Comparison of ENCODE assay signal across 19 cellular contexts in the genomic region with DNA sequence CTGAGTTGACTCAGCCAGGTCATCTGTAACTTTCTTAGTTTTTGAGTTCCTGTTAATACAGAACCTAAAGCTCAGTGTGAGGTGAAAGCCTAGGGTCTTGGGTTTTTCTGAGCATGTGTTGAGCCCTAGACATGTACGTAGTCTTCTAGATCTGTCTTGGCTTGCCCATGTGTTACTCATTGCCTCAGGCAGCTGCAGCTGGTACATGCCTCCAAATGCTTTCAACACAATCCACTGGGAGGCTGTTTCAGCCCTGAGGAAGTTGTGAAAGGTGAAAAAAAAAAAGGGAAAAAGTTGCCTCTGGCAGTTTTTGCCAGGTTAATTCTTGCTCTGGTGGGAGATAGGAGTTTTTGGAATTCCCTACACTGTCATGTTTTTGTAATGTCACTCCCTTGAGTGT. TPM values are rescaled to one million over a fixed set of nuclear protein-coding genes. Genes with fewer than 3 reads are reported as not detected.
DNase-seq lines count a peak whose midpoint lies in the region; ATAC-seq and TF ChIP-seq lines count a peak whose summit lies in the region.
"Had no signal": no experiment of that assay in that cellular context is flagged by ENCODE, and none has a peak within 500 bp of the region (broad histone marks: within the 10 kb centered on the region; RNA-seq: fewer than 3 reads in every experiment).

No MANE protein-coding gene starts in this region.

- H3K27me3 Mint-ChIP-seq in activated T-cell treated with anti-CD3 and anti-CD28 coated beads, Interleukin-2, amount 50 U/mL, for 72 hours (ENCODE audit: low read depth), result no peaks in the 10 kb centered on the region
- H3K27me3 Mint-ChIP-seq: activated naive CD8-positive, alpha-beta T cell treated with anti-CD3 and anti-CD28 coated beads, Interleukin-2, amount 10 ng/mL, durations not matched to agents 7 days and 5 days; CD4-positive, alpha-beta memory T cell; natural killer cell treated with Interleukin-12 subunit alpha and Interleukin-12 subunit beta and Interleukin-15 and Interleukin-18, amount 100 ng/mL, for 72 hours had no signal

- peaks cover 27% of the 10 kb centered on the region for H3K4me1 Mint-ChIP-seq in activated T-cell treated with anti-CD3 and anti-CD28 coated beads, Interleukin-2, amount 50 U/mL, for 72 hours (ENCODE audit: low read depth)

- H3K27me3 ChIP-seq in GM23248 (replicated peaks; ENCODE audit: insufficient read depth) (no peaks in the 10 kb centered on the region), fibroblast of lung (ENCODE audit: control insufficient read depth, insufficient read depth, low read length) (no peaks in the 10 kb centered on the region), psoas muscle (ENCODE audit: insufficient read depth in 3 of 3, low read length in 2 of 3) (no peaks in the 10 kb centered on the region)
- H3K27me3 ChIP-seq: right lobe of liver had no signal

- H3K4me3 ChIP-seq in GM23248 (no peak overlapping the region), SK-N-MC (no peak overlapping the region), fibroblast of lung (replicated peaks in 1 of 4; ENCODE audit: control extremely low read depth in 1 of 4, insufficient read depth in 1 of 4, low read depth in 3 of 4, low read length in 4 of 4) (no peak overlapping the region), psoas muscle (no peak overlapping the region)
- H3K4me3 ChIP-seq: right lobe of liver had no signal

- H3K4me1 ChIP-seq in GM23248 (ENCODE audit: insufficient read depth), result no peaks in the 10 kb centered on the region
- no peaks in the 10 kb centered on the region for H3K4me1 ChIP-seq in fibroblast of lung (ENCODE audit: control insufficient read depth, extremely low read depth, insufficient read depth, low read length)
- H3K4me1 ChIP-seq in psoas muscle, result no peaks in the 10 kb centered on the region
- H3K4me1 ChIP-seq: right lobe of liver had no signal

- 25 to 38% methylated on average over 1 of the region's 1 CpG for WGBS in GM23248 (ENCODE audit: low coverage in 1 of 2, low lambda C conversion rate in 2 of 2, missing lambda C conversion rate in 2 of 2), 2 experiments
- 72 to 74% (median 74%) methylated on average over 1 of the region's 1 CpG for WGBS in psoas muscle, 3 donors

- intact Hi-C loops in psoas muscle (cut with DNase I), result no loop called here

- no peaks in the 10 kb centered on the region for H3K9me3 ChIP-seq in GM23248 (ENCODE audit: low read depth)
- no peaks in the 10 kb centered on the region for H3K9me3 ChIP-seq in SK-N-MC (ENCODE audit: low read depth, low read length)
- H3K9me3 ChIP-seq in fibroblast of lung (ENCODE audit: control insufficient read depth, insufficient read depth, low read depth, low read length), result no peaks in the 10 kb centered on the region
- no peaks in the 10 kb centered on the region for H3K9me3 ChIP-seq in psoas muscle
- H3K9me3 ChIP-seq: right lobe of liver had no signal

- ATAC-seq in psoas muscle (peak in 3 of 4 donors; percentile 45 to 74 (median 67)), HG03354 (IDR thresholded peaks at IDR 0.05; ENCODE audit: poor library complexity, severe bottlenecking, unreplicated experiment) (no peak)
- no peak for ATAC-seq in activated T-cell treated with anti-CD3 and anti-CD28 coated beads, Interleukin-2, amount 50 U/mL, for 72 hours (replicated peaks in 1 of 2)
- ATAC-seq: left colon; natural killer cell treated with Interleukin-12 subunit alpha and Interleukin-12 subunit beta and Interleukin-15 and Interleukin-18, amount 100 ng/mL, for 72 hours; right lobe of liver had no signal

- peaks cover 5% of the 10 kb centered on the region; the same call in 1 of the 2 replicates for H3F3A ChIP-seq in GM23248 (ENCODE audit: insufficient read depth)

- H2AFZ ChIP-seq in GM23248 (no peak overlapping the region), fibroblast of lung (ENCODE audit: low read length) (no peak overlapping the region)

- no peak overlapping the region for H3K9ac ChIP-seq in GM23248
- H3K9ac ChIP-seq in SK-N-MC (ENCODE audit: insufficient read length), result no peak overlapping the region
- no peak overlapping the region for H3K9ac ChIP-seq in fibroblast of lung (ENCODE audit: insufficient read depth, low read length)

- no peak overlapping the region for H3K27ac Mint-ChIP-seq in activated T-cell treated with anti-CD3 and anti-CD28 coated beads, Interleukin-2, amount 50 U/mL, for 72 hours
- H3K27ac Mint-ChIP-seq: activated naive CD8-positive, alpha-beta T cell treated with anti-CD3 and anti-CD28 coated beads, Interleukin-2, amount 10 ng/mL, durations not matched to agents 7 days and 5 days; natural killer cell treated with Interleukin-12 subunit alpha and Interleukin-12 subunit beta and Interleukin-15 and Interleukin-18, amount 100 ng/mL, for 72 hours had no signal

- DNase-seq in GM23248 (peak; percentile 79), SK-N-MC (ENCODE audit: low read depth, low spot score) (no peak), fibroblast of lung (ENCODE audit: low read depth in 2 of 2) (peak; percentile 71 to 83), psoas muscle (no peak), NOMO-1 (lab: John Stamatoyannopoulos, UW; ENCODE audit: unreplicated experiment in 2 of 2) (no peak)
- DNase-seq in activated T-cell treated with anti-CD3 and anti-CD28 coated beads, Interleukin-2, amount 50 U/mL, for 72 hours, result no peak
- no peak for DNase-seq in activated CD4-positive, alpha-beta T cell treated with anti-CD3 and anti-CD28 coated beads, Interleukin-2, amount 50 U/mL, for 1 hour
- DNase-seq: activated naive CD8-positive, alpha-beta T cell treated with anti-CD3 and anti-CD28 coated beads, Interleukin-2, amount 10 ng/mL, durations not matched to agents 7 days and 5 days; CD4-positive, alpha-beta memory T cell; dermis blood vessel endothelial cell; GF-D8; HCEC 1CT; left colon; NCI-H1105; NCI-H524 treated with DMSO at 0.1 percent for 48 hours; right lobe of liver; RPMI8226 had no signal

- no peak overlapping the region for H3K4me3 Mint-ChIP-seq in activated T-cell treated with anti-CD3 and anti-CD28 coated beads, Interleukin-2, amount 50 U/mL, for 72 hours
- H3K4me3 Mint-ChIP-seq: activated naive CD8-positive, alpha-beta T cell treated with anti-CD3 and anti-CD28 coated beads, Interleukin-2, amount 10 ng/mL, durations not matched to agents 7 days and 5 days; CD4-positive, alpha-beta memory T cell; natural killer cell treated with Interleukin-12 subunit alpha and Interleukin-12 subunit beta and Interleukin-15 and Interleukin-18, amount 100 ng/mL, for 72 hours had no signal

- no peaks in the 10 kb centered on the region for H3K9me3 Mint-ChIP-seq in activated T-cell treated with anti-CD3 and anti-CD28 coated beads, Interleukin-2, amount 50 U/mL, for 72 hours
- H3K9me3 Mint-ChIP-seq: activated naive CD8-positive, alpha-beta T cell treated with anti-CD3 and anti-CD28 coated beads, Interleukin-2, amount 10 ng/mL, durations not matched to agents 7 days and 5 days; CD4-positive, alpha-beta memory T cell; natural killer cell treated with Interleukin-12 subunit alpha and Interleukin-12 subunit beta and Interleukin-15 and Interleukin-18, amount 100 ng/mL, for 72 hours had no signal

- TF ChIP-seq CTCF in fibroblast of lung (conservative IDR thresholded peaks at IDR 0.05 in 1 of 2, IDR thresholded peaks at IDR 0.05 in 1 of 2; ENCODE audit: low read depth in 1 of 2, low read length in 2 of 2), result no peak
- no peak for TF ChIP-seq CTCF in psoas muscle (IDR thresholded peaks at IDR 0.05)

- no peaks in the 10 kb centered on the region for H3K9me2 ChIP-seq in GM23248 (ENCODE audit: insufficient read depth)

- peaks cover 14% of the 10 kb centered on the region for H3K79me2 ChIP-seq in GM23248 (ENCODE audit: insufficient read depth)
- no peaks in the 10 kb centered on the region for H3K79me2 ChIP-seq in fibroblast of lung (ENCODE audit: control insufficient read depth, insufficient read depth, low read length)

- peaks cover 13 to 18% of the 10 kb centered on the region in 2 donors for H3K36me3 Mint-ChIP-seq in activated T-cell treated with anti-CD3 and anti-CD28 coated beads, Interleukin-2, amount 50 U/mL, for 72 hours (ENCODE audit: insufficient read depth in 2 of 2)

- in situ Hi-C loops in GM23248 (cut with MboI), result no loop called here

- peak overlapping the region; percentile 44; the same call in 1 of the 2 replicates for H3K27ac ChIP-seq in GM23248
- H3K27ac ChIP-seq in SK-N-MC, result peak overlapping the region; percentile 42; the same call in 1 of the 2 replicates
- H3K27ac ChIP-seq in fibroblast of lung (ENCODE audit: insufficient read depth, low read length), result no peak overlapping the region
- no peak overlapping the region for H3K27ac ChIP-seq in psoas muscle
- H3K27ac ChIP-seq: right lobe of liver had no signal

- peaks cover 47% of the 10 kb centered on the region for H3K36me3 ChIP-seq in GM23248 (ENCODE audit: low read depth)
- H3K36me3 ChIP-seq in SK-N-MC (ENCODE audit: insufficient read depth, low read length), result peaks cover 58% of the 10 kb centered on the region
- H3K36me3 ChIP-seq in fibroblast of lung (ENCODE audit: control insufficient read depth, insufficient read depth, low read length), result peaks cover 3% of the 10 kb centered on the region
- H3K36me3 ChIP-seq in psoas muscle (ENCODE audit: insufficient read depth in 1 of 2, low read depth in 1 of 2), result peaks cover 7 to 57% of the 10 kb centered on the region in 2 donors

- H4K20me1 ChIP-seq in GM23248 (ENCODE audit: insufficient read depth) (no peaks in the 10 kb centered on the region), fibroblast of lung (ENCODE audit: control insufficient read depth, extremely low read depth, insufficient read depth, low read length) (no peaks in the 10 kb centered on the region)

- no peak overlapping the region for H3K4me2 ChIP-seq in GM23248 (ENCODE audit: unreplicated experiment)
- no peak overlapping the region for H3K4me2 ChIP-seq in fibroblast of lung (ENCODE audit: extremely low read depth, insufficient read depth, low read length)

RNA-seq across cellular contexts. Expression of gene FSCN1, which starts 54.2 kb away (rescaled TPM):
- 410 and 423 TPM in 2 replicates for total RNA-seq in GM23248 (2014; rRNA removed; shearing (Covaris generic))
- 183 and 201 TPM in 2 replicates for polyA plus RNA-seq in GM23248 (2016; fragmentation: Nextera tagmentation; extraction: Ambion mirVana)
- total RNA-seq in fibroblast of lung, result 104 and 105 TPM in 2 replicates
- 96.2 and 127 TPM in 2 replicates for polyA plus RNA-seq in fibroblast of lung
- polyA plus RNA-seq in fibroblast of lung (2012), result 203 and 314 TPM in 2 replicates
- 154 and 164 TPM in 2 replicates for polyA minus RNA-seq in fibroblast of lung (ENCODE audit: low replicate concordance)
- total RNA-seq in psoas muscle, result 10 to 100 TPM in 1 of 4 donors, 1 to 10 TPM in 3; 4.8 to 15.8 (median 8.1) TPM
- 1 to 10 TPM; 2.2 to 8.3 (median 2.8) TPM for polyA plus RNA-seq in psoas muscle
- total RNA-seq in activated T-cell treated with anti-CD3 and anti-CD28 coated beads, Interleukin-2, amount 50 U/mL, for 72 hours, result 10 to 100 TPM; 25.7 to 31.3 TPM

Comparison
In these comparisons a context has a peak if more than half of its experiments do, and no peak if none do; other contexts are left out.
1. DNase-seq: peak in GM23248 (single experiment) and fibroblast of lung (2 of 2); none in SK-N-MC (single experiment), psoas muscle (0 of 2), activated T-cell treated with anti-CD3 and anti-CD28 coated beads, Interleukin-2, amount 50 U/mL, for 72 hours (0 of 2), activated CD4-positive, alpha-beta T cell treated with anti-CD3 and anti-CD28 coated beads, Interleukin-2, amount 50 U/mL, for 1 hour (single experiment) and NOMO-1 (0 of 2).
2. H3K27ac ChIP-seq: peak in GM23248 (single experiment) and SK-N-MC (single experiment); none in fibroblast of lung (single experiment) and psoas muscle (single experiment).
3. ATAC-seq: peak in psoas muscle (3 of 4); none in activated T-cell treated with anti-CD3 and anti-CD28 coated beads, Interleukin-2, amount 50 U/mL, for 72 hours (0 of 2) and HG03354 (single experiment).